ENCODE assay signal across 13 cellular contexts in genomic region chr11:74319139-74319538, GRCh38. TPM values are rescaled to one million over a fixed set of nuclear protein-coding genes. Genes with fewer than 3 reads are reported as not detected.
DNase-seq lines count a peak whose midpoint lies in the region; ATAC-seq and TF ChIP-seq lines count a peak whose summit lies in the region.
"Had no signal": no experiment of that assay in that cellular context is flagged by ENCODE, and none has a peak within 500 bp of the region (broad histone marks: within the 10 kb centered on the region; RNA-seq: fewer than 3 reads in every experiment).

No MANE protein-coding gene starts in this region.

- H3K4me3 ChIP-seq in AG04450 (ENCODE audit: low read depth, low read length) (no peak overlapping the region), choroid plexus epithelial cell (ENCODE audit: low read depth, low read length) (no peak overlapping the region), mucosa of descending colon (no peak overlapping the region)

- H3K9me3 ChIP-seq in AG04450 (ENCODE audit: control insufficient read depth, insufficient read depth, low read length) (peaks cover 6% of the 10 kb centered on the region; the same call in 1 of the 2 replicates), mucosa of descending colon (peaks cover 14% of the 10 kb centered on the region)
- H3K9me3 ChIP-seq: neutrophil had no signal

- H3K27me3 ChIP-seq in AG04450 (ENCODE audit: control insufficient read depth, insufficient read depth, low read length): no peaks in the 10 kb centered on the region

- CTCF ChIA-PET in AG04450 (lab: Charles Lee): interaction anchor here (3.0 kb wide), 1 partner anchor 63 kb away, joined by 15 read pairs; no protein-coding TSS in a partner anchor
- CTCF ChIA-PET in GM10248 (lab: Yijun Ruan, JAX): interaction anchor here (1.3 to 1.7 kb wide), 2 partner anchors 63 to 64 kb away, joined by 3 to 4 read pairs; no protein-coding TSS in a partner anchor

- H3K4me1 ChIP-seq in mucosa of descending colon (ENCODE audit: low read depth): no peaks in the 10 kb centered on the region

- POLR2A ChIA-PET in AG04450 (lab: Yijun Ruan, JAX): interaction anchor here (0.6 to 1.5 kb wide), 2 partner anchors 16 to 40 kb away, joined by 4 to 7 read pairs; no protein-coding TSS in a partner anchor
- POLR2A ChIA-PET in GM10248 (lab: Yijun Ruan, JAX): no interaction called here

- peak overlapping the region; percentile 33 for H3K27ac ChIP-seq in AG04450 (ENCODE audit: low read depth, low read length)
- H3K27ac ChIP-seq: C4-2B, KMS-11, neutrophil had no signal

- H3K36me3 ChIP-seq in mucosa of descending colon (ENCODE audit: low read depth): no peaks in the 10 kb centered on the region
- H3K36me3 ChIP-seq: neutrophil had no signal

- no peak for DNase-seq in AG04450 (ENCODE audit: low read depth, low spot score)
- DNase-seq in NCI-H226: peak; percentile 80
- peak; percentile 92 for DNase-seq in choroid plexus epithelial cell (ENCODE audit: low read depth)
- no peak for DNase-seq in mucosa of descending colon
- no peak for DNase-seq in NCI-H2196 treated with DMSO at 0.1 percent for 48 hours (lab: John Stamatoyannopoulos, UW; ENCODE audit: unreplicated experiment)
- no peak for DNase-seq in SIG-M5 treated with dmso at 0.1 percent for 504 hours (lab: John Stamatoyannopoulos, UW; ENCODE audit: unreplicated experiment)
- DNase-seq in GM10248 (ENCODE audit: extremely low spot score): no peak
- DNase-seq: NCI-H774, T-helper 9 cell had no signal

- ATAC-seq in mucosa of descending colon (peak; percentile 10), GM19328 (IDR thresholded peaks at IDR 0.05; ENCODE audit: unreplicated experiment) (no peak)

- intact Hi-C loops in mucosa of descending colon (cut with DNase I, micrococcal nuclease): no loop called here

- TF ChIP-seq CTCF in AG04450 (IDR thresholded peaks at IDR 0.05; ENCODE audit: low read depth, low read length) (no peak), choroid plexus epithelial cell (conservative IDR thresholded peaks at IDR 0.05; ENCODE audit: low read depth, low read length) (no peak), mucosa of descending colon (IDR thresholded peaks at IDR 0.05) (no peak), GM10248 (IDR thresholded peaks at IDR 0.05; ENCODE audit: control extremely low read depth, extremely low read depth, low read depth, missing control alignments) (no peak)

RNA-seq across cellular contexts. Expression of gene P4HA3, which starts 7.7 kb away (rescaled TPM):
- polyA plus RNA-seq in AG04450 (2011; rRNA removed): 8.5 and 10.7 TPM in 2 replicates
- 3.1 and 4.0 TPM in 2 replicates for polyA minus RNA-seq in AG04450 (2011; rRNA and poly(A)+ RNA removed)
- total RNA-seq in mucosa of descending colon: under 1 TPM; 0.28 to 0.46 (median 0.34) TPM

Comparison
In these comparisons a context has a peak if more than half of its experiments do, and no peak if none do; other contexts are left out.
1. DNase-seq: peak in NCI-H226 (single experiment) and choroid plexus epithelial cell (single experiment); none in AG04450 (single experiment), mucosa of descending colon (0 of 3), NCI-H2196 treated with DMSO at 0.1 percent for 48 hours (single experiment), SIG-M5 treated with dmso at 0.1 percent for 504 hours (single experiment) and GM10248 (single experiment).